Comparison of ENCODE assay signal across 1 cellular context in genomic region chr15:28885630-28886430, GRCh38.
A peak's percentile ranks its signal among the peaks of the same experiment; 100 is the strongest.
TF ChIP-seq lines count a peak whose summit lies in the region.

APBA2 (plus strand) TSS chr15:28885974; CDS start chr15:29053885, 167,911 bp downstream.

TF ChIP-seq in HEK293, 187 proteins besides CTCF, POLR2A, EP300 and RAD21 (continued from another document):
- TF ChIP-seq, protein P1, sequence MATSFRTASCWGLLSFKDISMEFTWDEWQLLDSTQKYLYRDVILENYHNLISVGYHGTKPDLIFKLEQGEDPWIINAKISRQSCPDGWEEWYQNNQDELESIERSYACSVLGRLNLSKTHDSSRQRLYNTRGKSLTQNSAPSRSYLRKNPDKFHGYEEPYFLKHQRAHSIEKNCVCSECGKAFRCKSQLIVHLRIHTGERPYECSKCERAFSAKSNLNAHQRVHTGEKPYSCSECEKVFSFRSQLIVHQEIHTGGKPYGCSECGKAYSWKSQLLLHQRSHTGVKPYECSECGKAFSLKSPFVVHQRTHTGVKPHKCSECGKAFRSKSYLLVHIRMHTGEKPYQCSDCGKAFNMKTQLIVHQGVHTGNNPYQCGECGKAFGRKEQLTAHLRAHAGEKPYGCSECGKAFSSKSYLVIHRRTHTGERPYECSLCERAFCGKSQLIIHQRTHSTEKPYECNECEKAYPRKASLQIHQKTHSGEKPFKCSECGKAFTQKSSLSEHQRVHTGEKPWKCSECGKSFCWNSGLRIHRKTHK (tag by site-specific recombination; IDR thresholded peaks at IDR 0.05): no peak
- 0 out of 2 replicates have a peak, but pooled peaks have one; percentile 23 for TF ChIP-seq ZXDB (tag by site-specific recombination; IDR thresholded peaks at IDR 0.05)
- TF ChIP-seq, protein P2, sequence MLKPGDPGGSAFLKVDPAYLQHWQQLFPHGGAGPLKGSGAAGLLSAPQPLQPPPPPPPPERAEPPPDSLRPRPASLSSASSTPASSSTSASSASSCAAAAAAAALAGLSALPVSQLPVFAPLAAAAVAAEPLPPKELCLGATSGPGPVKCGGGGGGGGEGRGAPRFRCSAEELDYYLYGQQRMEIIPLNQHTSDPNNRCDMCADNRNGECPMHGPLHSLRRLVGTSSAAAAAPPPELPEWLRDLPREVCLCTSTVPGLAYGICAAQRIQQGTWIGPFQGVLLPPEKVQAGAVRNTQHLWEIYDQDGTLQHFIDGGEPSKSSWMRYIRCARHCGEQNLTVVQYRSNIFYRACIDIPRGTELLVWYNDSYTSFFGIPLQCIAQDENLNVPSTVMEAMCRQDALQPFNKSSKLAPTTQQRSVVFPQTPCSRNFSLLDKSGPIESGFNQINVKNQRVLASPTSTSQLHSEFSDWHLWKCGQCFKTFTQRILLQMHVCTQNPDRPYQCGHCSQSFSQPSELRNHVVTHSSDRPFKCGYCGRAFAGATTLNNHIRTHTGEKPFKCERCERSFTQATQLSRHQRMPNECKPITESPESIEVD (tag by site-specific recombination; IDR thresholded peaks at IDR 0.05): no peak
- TF ChIP-seq ZBTB20 (tag by site-specific recombination; IDR thresholded peaks at IDR 0.05): peak; percentile 98
- peak; percentile 84 for TF ChIP-seq ZBTB8A (tag by site-specific recombination; IDR thresholded peaks at IDR 0.05)
- TF ChIP-seq GFI1B (tag by site-specific recombination; IDR thresholded peaks at IDR 0.05): no peak
- TF ChIP-seq, protein P3, sequence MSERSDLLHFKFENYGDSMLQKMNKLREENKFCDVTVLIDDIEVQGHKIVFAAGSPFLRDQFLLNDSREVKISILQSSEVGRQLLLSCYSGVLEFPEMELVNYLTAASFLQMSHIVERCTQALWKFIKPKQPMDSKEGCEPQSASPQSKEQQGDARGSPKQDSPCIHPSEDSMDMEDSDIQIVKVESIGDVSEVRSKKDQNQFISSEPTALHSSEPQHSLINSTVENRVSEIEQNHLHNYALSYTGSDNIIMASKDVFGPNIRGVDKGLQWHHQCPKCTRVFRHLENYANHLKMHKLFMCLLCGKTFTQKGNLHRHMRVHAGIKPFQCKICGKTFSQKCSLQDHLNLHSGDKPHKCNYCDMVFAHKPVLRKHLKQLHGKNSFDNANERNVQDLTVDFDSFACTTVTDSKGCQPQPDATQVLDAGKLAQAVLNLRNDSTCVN (tag by site-specific recombination; optimal IDR thresholded peaks at IDR 0.05): peak; percentile 63
- TF ChIP-seq ZNF184 (tag by site-specific recombination; IDR thresholded peaks at IDR 0.05): no peak
- peak; percentile 2; the same call in 1 of the 2 replicates for TF ChIP-seq GLIS2 (tag by site-specific recombination; IDR thresholded peaks at IDR 0.05)
- TF ChIP-seq MEIS1 (CRISPR knock-in tag; IDR thresholded peaks at IDR 0.05; ENCODE audit: borderline replicate concordance): no peak
- TF ChIP-seq, protein P4, sequence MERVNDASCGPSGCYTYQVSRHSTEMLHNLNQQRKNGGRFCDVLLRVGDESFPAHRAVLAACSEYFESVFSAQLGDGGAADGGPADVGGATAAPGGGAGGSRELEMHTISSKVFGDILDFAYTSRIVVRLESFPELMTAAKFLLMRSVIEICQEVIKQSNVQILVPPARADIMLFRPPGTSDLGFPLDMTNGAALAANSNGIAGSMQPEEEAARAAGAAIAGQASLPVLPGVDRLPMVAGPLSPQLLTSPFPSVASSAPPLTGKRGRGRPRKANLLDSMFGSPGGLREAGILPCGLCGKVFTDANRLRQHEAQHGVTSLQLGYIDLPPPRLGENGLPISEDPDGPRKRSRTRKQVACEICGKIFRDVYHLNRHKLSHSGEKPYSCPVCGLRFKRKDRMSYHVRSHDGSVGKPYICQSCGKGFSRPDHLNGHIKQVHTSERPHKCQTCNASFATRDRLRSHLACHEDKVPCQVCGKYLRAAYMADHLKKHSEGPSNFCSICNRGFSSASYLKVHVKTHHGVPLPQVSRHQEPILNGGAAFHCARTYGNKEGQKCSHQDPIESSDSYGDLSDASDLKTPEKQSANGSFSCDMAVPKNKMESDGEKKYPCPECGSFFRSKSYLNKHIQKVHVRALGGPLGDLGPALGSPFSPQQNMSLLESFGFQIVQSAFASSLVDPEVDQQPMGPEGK (tag by site-specific recombination; IDR thresholded peaks at IDR 0.05): no peak
- no peak for TF ChIP-seq TSHZ1 (tag by site-specific recombination; IDR thresholded peaks at IDR 0.05; ENCODE audit: borderline replicate concordance)
- no peak for TF ChIP-seq ZNF416 (tag by site-specific recombination; IDR thresholded peaks at IDR 0.05)
